Comparison of ENCODE assay signal across 22 cellular contexts in the genomic region with DNA sequence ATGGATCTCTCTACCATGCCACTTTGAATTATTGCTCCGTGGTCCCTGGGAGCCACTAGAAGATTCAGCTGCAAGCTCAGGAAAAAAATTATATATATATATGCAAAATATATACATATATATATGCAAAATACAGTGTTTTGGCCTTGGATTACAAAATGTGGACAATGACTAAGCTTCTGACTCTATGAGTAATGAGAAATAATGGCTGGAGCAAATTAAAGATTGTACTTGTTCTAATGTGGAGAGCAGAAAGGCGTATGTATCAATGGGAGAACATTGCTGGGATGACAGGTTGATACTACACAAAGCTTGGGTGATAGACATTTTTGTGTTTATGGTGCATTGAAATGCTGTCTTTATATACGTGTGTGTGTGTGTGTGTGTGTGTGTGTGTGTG.
"Had no signal": no experiment of that assay in that cellular context is flagged by ENCODE, and none has a peak within 500 bp of the region (broad histone marks: within the 10 kb centered on the region; RNA-seq: fewer than 3 reads in every experiment).

No MANE protein-coding gene starts in this region.

- H3K4me1 ChIP-seq: adrenal gland, left ventricle myocardium inferior, prostate gland, testis had no signal

- H3K27me3 Mint-ChIP-seq: activated T-cell treated with anti-CD3 and anti-CD28 coated beads, Interleukin-2, amount 50 U/mL, for 24 hours; activated T-helper 17 cell treated with anti-CD3 and anti-CD28 coated beads, Interleukin-2, amount 50 U/mL, for 72 hours; stimulated activated naive B cell treated with anti-CD40 and anti-IgM and Interleukin-4, amounts not matched to agents 10 μg/mL and 1 μg/mL and 100 μg/mL, for 72 hours had no signal

- DNase-seq: activated T-cell treated with anti-CD3 and anti-CD28 coated beads, Interleukin-2, amount 50 U/mL, for 24 hours; adrenal gland; cerebellar nuclear complex; cortex of kidney; endodermal cell; glutamatergic neuron; left ventricle myocardium inferior; midbrain; natural killer cell; ovary; stimulated activated CD4-positive, alpha-beta T cell treated with anti-CD3 and anti-CD28 coated beads, Interleukin-2, amount 100 ng/mL, for 48 hours; stimulated activated CD8-positive, alpha-beta memory T cell treated with anti-CD3 and anti-CD28 coated beads, Interleukin-4, amount 100 ng/mL, for 48 hours; stimulated activated naive B cell treated with anti-CD40 and anti-IgM and Interleukin-4, amounts not matched to agents 10 μg/mL and 1 μg/mL and 100 μg/mL, for 72 hours; T-helper 9 cell; testis had no signal

- H3K4me1 Mint-ChIP-seq: activated T-helper 17 cell treated with anti-CD3 and anti-CD28 coated beads, Interleukin-2, amount 50 U/mL, for 72 hours; natural killer cell; stimulated activated naive B cell treated with anti-CD40 and anti-IgM and Interleukin-4, amounts not matched to agents 10 μg/mL and 1 μg/mL and 100 μg/mL, for 72 hours; WTC11 had no signal

- H3K27ac ChIP-seq: adrenal gland, epithelial cell of prostate, hepatocyte, left ventricle myocardium inferior, ovary, prostate gland, testis, vagina had no signal

- H3K9me3 ChIP-seq: adrenal gland, ovary, prostate gland, testis, vagina had no signal

- H3K4me3 Mint-ChIP-seq: activated T-cell treated with anti-CD3 and anti-CD28 coated beads, Interleukin-2, amount 50 U/mL, for 24 hours; activated T-helper 17 cell treated with anti-CD3 and anti-CD28 coated beads, Interleukin-2, amount 50 U/mL, for 72 hours; endodermal cell; natural killer cell; stimulated activated naive B cell treated with anti-CD40 and anti-IgM and Interleukin-4, amounts not matched to agents 10 μg/mL and 1 μg/mL and 100 μg/mL, for 72 hours; WTC11 had no signal

- H3K4me3 ChIP-seq: adrenal gland, hepatocyte, left ventricle myocardium inferior, ovary, prostate gland, testis, vagina had no signal

- H3K27ac Mint-ChIP-seq: activated naive CD4-positive, alpha-beta T cell treated with anti-CD3 and anti-CD28 coated beads, Interleukin-2, amount 50 U/mL, for 72 hours; activated T-cell treated with anti-CD3 and anti-CD28 coated beads, Interleukin-2, amount 50 U/mL, for 24 hours; activated T-helper 17 cell treated with anti-CD3 and anti-CD28 coated beads, Interleukin-2, amount 50 U/mL, for 72 hours; endodermal cell; natural killer cell; stimulated activated naive B cell treated with anti-CD40 and anti-IgM and Interleukin-4, amounts not matched to agents 10 μg/mL and 1 μg/mL and 100 μg/mL, for 72 hours; WTC11 had no signal

- H3K36me3 Mint-ChIP-seq: activated naive CD4-positive, alpha-beta T cell treated with anti-CD3 and anti-CD28 coated beads, Interleukin-2, amount 50 U/mL, for 72 hours; natural killer cell; stimulated activated naive B cell treated with anti-CD40 and anti-IgM and Interleukin-4, amounts not matched to agents 10 μg/mL and 1 μg/mL and 100 μg/mL, for 72 hours had no signal

- H3K27me3 ChIP-seq: adrenal gland, hepatocyte, ovary, testis, vagina had no signal

- H3K36me3 ChIP-seq: adrenal gland, left ventricle myocardium inferior, ovary, prostate gland, vagina had no signal
